Comparison of ENCODE assay signal across 26 cellular contexts in genomic region chr1:89532228-89532627, GRCh38. TPM values are rescaled to one million over a fixed set of nuclear protein-coding genes. Genes with fewer than 3 reads are reported as not detected.
DNase-seq lines count a peak whose midpoint lies in the region; ATAC-seq and TF ChIP-seq lines count a peak whose summit lies in the region.
"Had no signal": no experiment of that assay in that cellular context is flagged by ENCODE, and none has a peak within 500 bp of the region (broad histone marks: within the 10 kb centered on the region; RNA-seq: fewer than 3 reads in every experiment).

No MANE protein-coding gene starts in this region.

- H3K27me3 ChIP-seq in MM.1S (replicated peaks; ENCODE audit: insufficient read depth, low read length) = no peaks in the 10 kb centered on the region
- H3K27me3 ChIP-seq: BLaER1 treated with 17β-estradiol and CSF1 and Interleukin-3, amounts not matched to agents 10 nM and 100 nM had no signal

- peaks cover 7% of the 10 kb centered on the region for H3K9me3 Mint-ChIP-seq in activated CD4-positive, alpha-beta T cell treated with anti-CD3 and anti-CD28 coated beads for 36 hours (ENCODE audit: low read depth)
- H3K9me3 Mint-ChIP-seq in activated naive CD4-positive, alpha-beta T cell treated with anti-CD3 and anti-CD28 coated beads, Interleukin-2, amount 50 U/mL, for 24 hours = peaks cover 4% of the 10 kb centered on the region
- peaks cover 5% of the 10 kb centered on the region for H3K9me3 Mint-ChIP-seq in activated naive CD4-positive, alpha-beta T cell treated with anti-CD3 and anti-CD28 coated beads, Interleukin-2, amount 10 ng/mL, durations not matched to agents 7 days and 5 days
- H3K9me3 Mint-ChIP-seq in activated naive CD8-positive, alpha-beta T cell treated with anti-CD3 and anti-CD28 coated beads, Interleukin-2, amount 50 U/mL, for 24 hours = peaks cover 13% of the 10 kb centered on the region
- H3K9me3 Mint-ChIP-seq in stimulated activated effector memory CD8-positive, alpha-beta T cell treated with anti-CD3 and anti-CD28 coated beads, Interleukin-12 subunit alpha, Interleukin-12 subunit beta, amount 100 ng/mL, for 72 hours = peaks cover 4% of the 10 kb centered on the region
- H3K9me3 Mint-ChIP-seq: CD4-positive, alpha-beta memory T cell; HFFc6 had no signal

- H3K4me3 Mint-ChIP-seq in activated CD4-positive, alpha-beta T cell treated with anti-CD3 and anti-CD28 coated beads for 36 hours = no peak overlapping the region
- H3K4me3 Mint-ChIP-seq in activated naive CD4-positive, alpha-beta T cell treated with anti-CD3 and anti-CD28 coated beads, Interleukin-2, amount 50 U/mL, for 24 hours = peak overlapping the region; percentile 74
- no peak overlapping the region for H3K4me3 Mint-ChIP-seq in activated naive CD4-positive, alpha-beta T cell treated with anti-CD3 and anti-CD28 coated beads, Interleukin-2, amount 10 ng/mL, durations not matched to agents 7 days and 5 days
- peak overlapping the region; percentile 39 for H3K4me3 Mint-ChIP-seq in activated naive CD8-positive, alpha-beta T cell treated with anti-CD3 and anti-CD28 coated beads, Interleukin-2, amount 50 U/mL, for 24 hours
- peak overlapping the region; percentile 24 for H3K4me3 Mint-ChIP-seq in stimulated activated effector memory CD8-positive, alpha-beta T cell treated with anti-CD3 and anti-CD28 coated beads, Interleukin-12 subunit alpha, Interleukin-12 subunit beta, amount 100 ng/mL, for 72 hours
- H3K4me3 Mint-ChIP-seq: HFFc6 had no signal

- peaks cover 56% of the 10 kb centered on the region for H3K36me3 Mint-ChIP-seq in activated CD4-positive, alpha-beta T cell treated with anti-CD3 and anti-CD28 coated beads for 36 hours (ENCODE audit: low read depth)
- peaks cover 31% of the 10 kb centered on the region for H3K36me3 Mint-ChIP-seq in activated naive CD4-positive, alpha-beta T cell treated with anti-CD3 and anti-CD28 coated beads, Interleukin-2, amount 50 U/mL, for 24 hours
- peaks cover 41% of the 10 kb centered on the region for H3K36me3 Mint-ChIP-seq in activated naive CD4-positive, alpha-beta T cell treated with anti-CD3 and anti-CD28 coated beads, Interleukin-2, amount 10 ng/mL, durations not matched to agents 7 days and 5 days
- peaks cover 59% of the 10 kb centered on the region for H3K36me3 Mint-ChIP-seq in activated naive CD8-positive, alpha-beta T cell treated with anti-CD3 and anti-CD28 coated beads, Interleukin-2, amount 50 U/mL, for 24 hours (ENCODE audit: low read depth)
- peaks cover 26% of the 10 kb centered on the region for H3K36me3 Mint-ChIP-seq in stimulated activated effector memory CD8-positive, alpha-beta T cell treated with anti-CD3 and anti-CD28 coated beads, Interleukin-12 subunit alpha, Interleukin-12 subunit beta, amount 100 ng/mL, for 72 hours

- H3K9ac ChIP-seq in MM.1S (ENCODE audit: low read length) = no peak overlapping the region
- H3K9ac ChIP-seq: BLaER1 treated with 17β-estradiol and CSF1 and Interleukin-3, amounts not matched to agents 10 nM and 100 nM had no signal

- no peaks in the 10 kb centered on the region for H3F3A ChIP-seq in MM.1S (ENCODE audit: insufficient read depth, low read length)

- no peak overlapping the region for H3K4me3 ChIP-seq in MM.1S (ENCODE audit: low read length)
- H3K4me3 ChIP-seq: BLaER1 treated with 17β-estradiol and CSF1 and Interleukin-3, amounts not matched to agents 10 nM and 100 nM; PC-9 had no signal

- no peaks in the 10 kb centered on the region for H3K36me3 ChIP-seq in MM.1S (replicated peaks; ENCODE audit: insufficient read depth, low read length)

- CTCF ChIA-PET in activated CD4-positive, alpha-beta T cell treated with anti-CD3 and anti-CD28 coated beads for 36 hours (lab: Charles Lee) = no interaction called here
- CTCF ChIA-PET in activated naive CD4-positive, alpha-beta T cell treated with anti-CD3 and anti-CD28 coated beads, Interleukin-2, amount 10 ng/mL, durations not matched to agents 7 days and 5 days (lab: Charles Lee) = no interaction called here

- H3K4me1 ChIP-seq in MM.1S (ENCODE audit: low read length) = peaks cover 6% of the 10 kb centered on the region; the same call in 1 of the 2 replicates
- H3K4me1 ChIP-seq: Caco-2 had no signal

- POLR2A ChIA-PET in activated CD4-positive, alpha-beta T cell treated with anti-CD3 and anti-CD28 coated beads for 36 hours (lab: Charles Lee) = no interaction called here

- DNase-seq in activated CD4-positive, alpha-beta T cell treated with anti-CD3 and anti-CD28 coated beads for 36 hours = peak; percentile 27
- no peak for DNase-seq in activated CD4-positive, alpha-beta T cell treated with anti-CD3 and anti-CD28 coated beads, Interleukin-2, amount 50 U/mL, for 48 hours
- no peak for DNase-seq in activated naive CD4-positive, alpha-beta T cell treated with anti-CD3 and anti-CD28 coated beads, Interleukin-2, amount 10 ng/mL, durations not matched to agents 7 days and 5 days
- no peak for DNase-seq in activated naive CD8-positive, alpha-beta T cell treated with anti-CD3 and anti-CD28 coated beads, Interleukin-2, amount 50 U/mL, for 24 hours
- no peak for DNase-seq in stimulated activated effector memory CD8-positive, alpha-beta T cell treated with anti-CD3 and anti-CD28 coated beads, Interleukin-12 subunit alpha, Interleukin-12 subunit beta, amount 100 ng/mL, for 72 hours (ENCODE audit: low spot score in 2 of 2)
- no peak for DNase-seq in MM.1S
- DNase-seq: ACHN; Caco-2; CD4-positive, alpha-beta memory T cell; DMS 273 treated with DMSO at 0.1 percent for 48 hours; DMS79 treated with DMSO at 0.1 percent for 48 hours; H7; HFFc6; Kasumi-1; NCI-H1048; NCI-H1417 treated with DMSO at 0.1 percent for 48 hours; NCI-H187; NCI-H2107; NCI-H748 treated with DMSO at 0.1 percent for 48 hours; PC-9; RPMI8226; SHP77 had no signal

- H3K9me3 ChIP-seq in MM.1S (replicated peaks; ENCODE audit: insufficient read depth, low read length) = no peaks in the 10 kb centered on the region
- H3K9me3 ChIP-seq: Caco-2 had no signal

- TF ChIP-seq CTCF in MM.1S (IDR thresholded peaks at IDR 0.05; ENCODE audit: low read length) = no peak

- H2AFZ ChIP-seq in MM.1S (ENCODE audit: low read length) = no peak overlapping the region
- H2AFZ ChIP-seq: PC-9 had no signal

- H3K27ac ChIP-seq in MM.1S (ENCODE audit: low read length) = no peak overlapping the region
- H3K27ac ChIP-seq: 22Rv1; BLaER1 treated with 17β-estradiol and CSF1 and Interleukin-3, amounts not matched to agents 10 nM and 100 nM; PC-9 had no signal

- H3K79me2 ChIP-seq in MM.1S (ENCODE audit: low read length) = no peaks in the 10 kb centered on the region

- intact Hi-C loops in activated CD4-positive, alpha-beta T cell treated with anti-CD3 and anti-CD28 coated beads for 36 hours (cut with DNase I, micrococcal nuclease) = no loop called here

- H3K27me3 Mint-ChIP-seq in activated CD4-positive, alpha-beta T cell treated with anti-CD3 and anti-CD28 coated beads for 36 hours = no peaks in the 10 kb centered on the region
- H3K27me3 Mint-ChIP-seq in activated naive CD4-positive, alpha-beta T cell treated with anti-CD3 and anti-CD28 coated beads, Interleukin-2, amount 50 U/mL, for 24 hours = no peaks in the 10 kb centered on the region
- H3K27me3 Mint-ChIP-seq in activated naive CD4-positive, alpha-beta T cell treated with anti-CD3 and anti-CD28 coated beads, Interleukin-2, amount 10 ng/mL, durations not matched to agents 7 days and 5 days = no peaks in the 10 kb centered on the region
- no peaks in the 10 kb centered on the region for H3K27me3 Mint-ChIP-seq in activated naive CD8-positive, alpha-beta T cell treated with anti-CD3 and anti-CD28 coated beads, Interleukin-2, amount 50 U/mL, for 24 hours
- H3K27me3 Mint-ChIP-seq: CD4-positive, alpha-beta memory T cell had no signal

- H4K20me1 ChIP-seq in MM.1S (ENCODE audit: insufficient read depth, low read length) = no peaks in the 10 kb centered on the region

- ATAC-seq in activated CD4-positive, alpha-beta T cell treated with anti-CD3 and anti-CD28 coated beads for 36 hours = no peak
- ATAC-seq in activated naive CD8-positive, alpha-beta T cell treated with anti-CD3 and anti-CD28 coated beads, Interleukin-2, amount 50 U/mL, for 24 hours = no peak
- ATAC-seq in stimulated activated effector memory CD8-positive, alpha-beta T cell treated with anti-CD3 and anti-CD28 coated beads, Interleukin-12 subunit alpha, Interleukin-12 subunit beta, amount 100 ng/mL, for 72 hours = no peak
- ATAC-seq in GM18858 (IDR thresholded peaks at IDR 0.05; ENCODE audit: unreplicated experiment) = no peak

- peak overlapping the region; percentile 53 for H3K27ac Mint-ChIP-seq in activated CD4-positive, alpha-beta T cell treated with anti-CD3 and anti-CD28 coated beads for 36 hours
- peak overlapping the region; percentile 85 for H3K27ac Mint-ChIP-seq in activated naive CD4-positive, alpha-beta T cell treated with anti-CD3 and anti-CD28 coated beads, Interleukin-2, amount 50 U/mL, for 24 hours
- H3K27ac Mint-ChIP-seq in activated naive CD4-positive, alpha-beta T cell treated with anti-CD3 and anti-CD28 coated beads, Interleukin-2, amount 10 ng/mL, durations not matched to agents 7 days and 5 days = no peak overlapping the region
- peak overlapping the region; percentile 59 for H3K27ac Mint-ChIP-seq in activated naive CD8-positive, alpha-beta T cell treated with anti-CD3 and anti-CD28 coated beads, Interleukin-2, amount 50 U/mL, for 24 hours
- peak overlapping the region; percentile 71 for H3K27ac Mint-ChIP-seq in stimulated activated effector memory CD8-positive, alpha-beta T cell treated with anti-CD3 and anti-CD28 coated beads, Interleukin-12 subunit alpha, Interleukin-12 subunit beta, amount 100 ng/mL, for 72 hours
- H3K27ac Mint-ChIP-seq: HFFc6 had no signal

- peaks cover 73% of the 10 kb centered on the region for H3K4me1 Mint-ChIP-seq in activated CD4-positive, alpha-beta T cell treated with anti-CD3 and anti-CD28 coated beads for 36 hours
- H3K4me1 Mint-ChIP-seq in activated naive CD4-positive, alpha-beta T cell treated with anti-CD3 and anti-CD28 coated beads, Interleukin-2, amount 50 U/mL, for 24 hours = peaks cover 69% of the 10 kb centered on the region
- H3K4me1 Mint-ChIP-seq in activated naive CD4-positive, alpha-beta T cell treated with anti-CD3 and anti-CD28 coated beads, Interleukin-2, amount 10 ng/mL, durations not matched to agents 7 days and 5 days = peaks cover 29% of the 10 kb centered on the region
- peaks cover 77% of the 10 kb centered on the region for H3K4me1 Mint-ChIP-seq in activated naive CD8-positive, alpha-beta T cell treated with anti-CD3 and anti-CD28 coated beads, Interleukin-2, amount 50 U/mL, for 24 hours
- H3K4me1 Mint-ChIP-seq in stimulated activated effector memory CD8-positive, alpha-beta T cell treated with anti-CD3 and anti-CD28 coated beads, Interleukin-12 subunit alpha, Interleukin-12 subunit beta, amount 100 ng/mL, for 72 hours = peaks cover 57% of the 10 kb centered on the region

- H3K9me2 ChIP-seq in MM.1S (replicated peaks; ENCODE audit: insufficient read depth, low read length) = no peaks in the 10 kb centered on the region

- no peak overlapping the region for H3K4me2 ChIP-seq in MM.1S (ENCODE audit: low read depth, low read length)
- H3K4me2 ChIP-seq: PC-9 had no signal

RNA-seq across cellular contexts. Expression of gene LRRC8B, which starts 7.6 kb away (rescaled TPM):
- total RNA-seq in activated CD4-positive, alpha-beta T cell treated with anti-CD3 and anti-CD28 coated beads for 36 hours = 10 to 100 TPM; 38.9 to 41.5 TPM

Comparison
In these comparisons a context has a peak if more than half of its experiments do, and no peak if none do; other contexts are left out.
1. H3K4me3 Mint-ChIP-seq: peak in activated naive CD4-positive, alpha-beta T cell treated with anti-CD3 and anti-CD28 coated beads, Interleukin-2, amount 50 U/mL, for 24 hours (single experiment), activated naive CD8-positive, alpha-beta T cell treated with anti-CD3 and anti-CD28 coated beads, Interleukin-2, amount 50 U/mL, for 24 hours (single experiment) and stimulated activated effector memory CD8-positive, alpha-beta T cell treated with anti-CD3 and anti-CD28 coated beads, Interleukin-12 subunit alpha, Interleukin-12 subunit beta, amount 100 ng/mL, for 72 hours (single experiment); none in activated CD4-positive, alpha-beta T cell treated with anti-CD3 and anti-CD28 coated beads for 36 hours (single experiment) and activated naive CD4-positive, alpha-beta T cell treated with anti-CD3 and anti-CD28 coated beads, Interleukin-2, amount 10 ng/mL, durations not matched to agents 7 days and 5 days (single experiment).